Comparison of ENCODE assay signal across 1 cellular context in genomic region chr12:101761347-101761746, GRCh38.
TF ChIP-seq lines count a peak whose summit lies in the region.

No MANE protein-coding gene starts in this region.

TF ChIP-seq in WTC11, 78 proteins besides CTCF, POLR2A, EP300 and RAD21 (continued from another document):
- TF ChIP-seq ZNF532 (CRISPR knock-in tag; IDR thresholded peaks at IDR 0.05; ENCODE audit: borderline replicate concordance) (no peak), EMX1 (CRISPR knock-in tag; IDR thresholded peaks at IDR 0.05) (no peak), ZNF671 (CRISPR knock-in tag; IDR thresholded peaks at IDR 0.05) (no peak), FOXP4 (CRISPR knock-in tag; IDR thresholded peaks at IDR 0.05) (no peak), CBFB (CRISPR knock-in tag; IDR thresholded peaks at IDR 0.05; ENCODE audit: low read depth) (no peak)
